In the genomic region with DNA sequence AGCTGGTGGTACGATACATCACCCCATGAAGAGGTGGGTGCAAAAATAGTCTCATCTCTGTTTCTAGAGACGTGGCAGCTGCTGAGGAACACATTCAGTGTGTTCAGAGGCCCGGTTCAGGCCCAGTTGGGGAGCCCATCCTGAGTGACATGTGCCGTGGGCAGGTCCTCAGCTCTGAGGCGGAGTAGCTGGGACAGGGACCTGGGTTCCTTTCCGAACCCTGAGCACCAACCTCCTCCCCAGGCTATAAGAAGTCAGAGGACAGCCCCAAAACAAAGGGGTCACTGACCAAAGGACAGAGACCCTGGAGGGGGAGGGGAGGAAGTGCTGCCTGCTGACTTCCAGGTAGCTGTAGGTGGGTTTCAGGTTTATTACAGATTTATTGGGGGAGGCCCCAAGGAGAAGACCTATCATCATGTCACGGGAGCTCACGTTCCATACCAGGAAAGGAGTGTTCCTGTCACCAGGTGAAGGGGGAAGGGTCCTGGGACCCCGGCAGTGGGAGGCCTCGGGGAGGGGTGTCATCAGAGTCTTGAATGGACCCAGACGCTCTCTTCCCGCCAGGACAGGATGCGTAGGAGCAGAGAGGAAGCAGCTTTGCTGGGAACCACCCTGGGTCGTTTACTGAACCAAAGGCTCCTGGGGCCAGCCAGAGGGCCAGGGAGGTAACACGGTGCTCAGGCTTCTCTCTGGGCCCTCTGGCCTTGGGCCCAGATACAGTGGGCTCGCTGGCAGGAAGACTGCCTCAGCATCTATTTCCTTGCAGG, we compare ENCODE assay signal across 2 cellular contexts.
TF ChIP-seq lines count a peak whose summit lies in the region.

No MANE protein-coding gene starts in this region.

TF ChIP-seq in GM12878, 131 proteins besides CTCF, POLR2A, EP300 and RAD21:
- TF ChIP-seq MTA3 (IDR thresholded peaks at IDR 0.05; ENCODE audit: borderline replicate concordance, low read length): peak; percentile 61; the same call in 1 of the 2 replicates
- TF ChIP-seq BCLAF1 (IDR thresholded peaks at IDR 0.05): no peak
- 0 out of 2 replicates have a peak, but pooled peaks have one; percentile 12 for TF ChIP-seq GATAD2B (conservative IDR thresholded peaks at IDR 0.05; ENCODE audit: low read depth)
- TF ChIP-seq NR2F1 (conservative IDR thresholded peaks at IDR 0.05): 0 out of 2 replicates have a peak, but pooled peaks have one; percentile 2

TF ChIP-seq in neural cell, 6 proteins besides CTCF, POLR2A, EP300 and RAD21:
- TF ChIP-seq SMC3 (conservative IDR thresholded peaks at IDR 0.05; ENCODE audit: poor library complexity) (peak; percentile 4), MXI1 (conservative IDR thresholded peaks at IDR 0.05; ENCODE audit: poor library complexity, severe bottlenecking) (no peak)
TF ChIP-seq in neural cell: peak in this region for 1.
